In genomic region chr20:47328841-47329448, GRCh38 we compare ENCODE assay signal across 13 cellular contexts. TPM values are rescaled to one million over a fixed set of nuclear protein-coding genes. Genes with fewer than 3 reads are reported as not detected.
DNase-seq lines count a peak whose midpoint lies in the region; ATAC-seq and TF ChIP-seq lines count a peak whose summit lies in the region.
"Had no signal": no experiment of that assay in that cellular context is flagged by ENCODE, and none has a peak within 500 bp of the region (broad histone marks: within the 10 kb centered on the region; RNA-seq: fewer than 3 reads in every experiment).

No MANE protein-coding gene starts in this region.

- no peak for DNase-seq in RWPE2 (ENCODE audit: low spot score)
- peak; percentile 16 to 45 for DNase-seq in erythroblast (lab: John Stamatoyannopoulos, UW)
- DNase-seq in mesothelial cell of epicardium (ENCODE audit: low spot score in 2 of 2, unreplicated experiment in 2 of 2), result no peak
- DNase-seq in thoracic aorta (ENCODE audit: low spot score), result no peak
- DNase-seq in germinal center (ENCODE audit: low spot score), result no peak
- DNase-seq in sciatic nerve (ENCODE audit: low spot score), result no peak
- no peak for DNase-seq in stimulated activated naive CD4-positive, alpha-beta T cell (lab: John Stamatoyannopoulos, UW)
- DNase-seq: activated effector memory CD4-positive, alpha-beta T cell treated with anti-CD3 and anti-CD28 coated beads, Interleukin-2, amount 50 U/mL, for 16 hours; Calu3; colonic mucosa; SHP77 treated with DMSO at 0.1 percent for 48 hours had no signal

- H3K9me3 ChIP-seq in RWPE2 (ENCODE audit: severe bottlenecking), result no peaks in the 10 kb centered on the region
- H3K9me3 ChIP-seq in thoracic aorta, result no peaks in the 10 kb centered on the region
- H3K9me3 ChIP-seq: colonic mucosa, HAP-1 had no signal

- H3K27me3 Mint-ChIP-seq in mesothelial cell of epicardium (ENCODE audit: low read depth), result no peaks in the 10 kb centered on the region

- no peaks in the 10 kb centered on the region for H3K27me3 ChIP-seq in RWPE2 (ENCODE audit: insufficient read depth, poor library complexity, severe bottlenecking)
- no peaks in the 10 kb centered on the region for H3K27me3 ChIP-seq in thoracic aorta (replicated peaks; ENCODE audit: insufficient read depth)
- H3K27me3 ChIP-seq: colonic mucosa had no signal

- H3K4me3 ChIP-seq in RWPE2 (ENCODE audit: severe bottlenecking) (no peak overlapping the region), thoracic aorta (no peak overlapping the region)
- H3K4me3 ChIP-seq: colonic mucosa, HAP-1 had no signal

- intact Hi-C loops in sciatic nerve (cut with DNase I), result no loop called here

- no peaks in the 10 kb centered on the region for H3K9me3 Mint-ChIP-seq in mesothelial cell of epicardium

- ATAC-seq in RWPE2 (ENCODE audit: low read depth) (no peak), thoracic aorta (ENCODE audit: insufficient number of reproducible peaks, low FRiP score, low read depth) (no peak), sciatic nerve (no peak)
- ATAC-seq: activated CD4-positive, CD25-positive, alpha-beta regulatory T cell treated with anti-CD3 and anti-CD28 coated beads, Interleukin-2, amount 50 U/mL, for 24 hours had no signal

- H3K36me3 ChIP-seq in RWPE2 (ENCODE audit: low read depth) (peaks cover 78% of the 10 kb centered on the region), thoracic aorta (no peaks in the 10 kb centered on the region)
- H3K36me3 ChIP-seq: colonic mucosa had no signal

- peaks cover 54% of the 10 kb centered on the region for H3K4me1 Mint-ChIP-seq in mesothelial cell of epicardium

- no peak for TF ChIP-seq CTCF in RWPE2 (IDR thresholded peaks at IDR 0.05; ENCODE audit: poor library complexity, severe bottlenecking)
- TF ChIP-seq CTCF in mesothelial cell of epicardium (IDR thresholded peaks at IDR 0.05; ENCODE audit: unreplicated experiment), result no peak
- no peak for TF ChIP-seq CTCF in thoracic aorta (IDR thresholded peaks at IDR 0.05)

- peak overlapping the region; percentile 100 for H3K27ac ChIP-seq in RWPE2 (ENCODE audit: poor library complexity, severe bottlenecking)
- peak overlapping the region; percentile 78 to 88 for H3K27ac ChIP-seq in thoracic aorta
- H3K27ac ChIP-seq: colonic mucosa had no signal

- H3K4me3 Mint-ChIP-seq in mesothelial cell of epicardium, result no peak overlapping the region

- H3K4me1 ChIP-seq in RWPE2 (ENCODE audit: insufficient read depth, poor library complexity, severe bottlenecking) (peaks cover 66% of the 10 kb centered on the region), thoracic aorta (ENCODE audit: control insufficient read depth in 1 of 2, low read depth in 2 of 2) (peaks cover 26 to 78% of the 10 kb centered on the region in 2 donors)

- peak overlapping the region; percentile 88 for H3K27ac Mint-ChIP-seq in mesothelial cell of epicardium

- TF ChIP-seq POLR2A in erythroblast (IDR thresholded peaks at IDR 0.05; ENCODE audit: low read length), result no peak

- peaks cover 32% of the 10 kb centered on the region for H3K36me3 Mint-ChIP-seq in mesothelial cell of epicardium

RNA-seq across cellular contexts. Expression of gene ZMYND8, which starts 27.6 kb away (rescaled TPM):
- 119 to 120 TPM (median 119 TPM) in 3 replicates for total RNA-seq in mesothelial cell of epicardium
- 10 to 100 TPM; 17.9 to 27.2 TPM for total RNA-seq in thoracic aorta
- total RNA-seq in sciatic nerve, result 49.3 TPM

Comparison
In these comparisons a context has a peak if more than half of its experiments do, and no peak if none do; other contexts are left out.
1. DNase-seq: peak in erythroblast (2 of 2); none in RWPE2 (single experiment), mesothelial cell of epicardium (0 of 2), thoracic aorta (single experiment), germinal center (single experiment), sciatic nerve (single experiment) and stimulated activated naive CD4-positive, alpha-beta T cell (0 of 6).